28 cellular contexts compared by ENCODE assay signal in genomic region chr4:14787221-14787620, GRCh38.
"Had no signal": no experiment of that assay in that cellular context is flagged by ENCODE, and none has a peak within 500 bp of the region (broad histone marks: within the 10 kb centered on the region; RNA-seq: fewer than 3 reads in every experiment).

No MANE protein-coding gene starts in this region.

- H3K36me3 ChIP-seq: ascending aorta, breast epithelium, cardiac muscle cell, colonic mucosa, gastrocnemius medialis, heart left ventricle had no signal

- DNase-seq: activated CD4-positive, CD25-positive, alpha-beta regulatory T cell; activated CD4-positive, CD25-positive, alpha-beta regulatory T cell treated with anti-CD3 and anti-CD28 coated beads, Interleukin-2, amount 50 U/mL, for 72 hours; activated CD8-positive, alpha-beta memory T cell treated with anti-CD3 and anti-CD28 coated beads, Interleukin-2, amount 10 ng/mL, durations not matched to agents 7 days and 5 days; activated CD8-positive, alpha-beta memory T cell treated with anti-CD3 and anti-CD28 coated beads, Interleukin-2, amount 50 U/mL, for 4 hours; activated CD8-positive, alpha-beta T cell treated with anti-CD3 and anti-CD28 coated beads, Interleukin-2, amount 10 ng/mL, durations not matched to agents 7 days and 5 days; activated effector memory CD4-positive, alpha-beta T cell treated with anti-CD3 and anti-CD28 coated beads, Interleukin-2, amount 50 U/mL, for 16 hours; activated naive CD8-positive, alpha-beta T cell treated with anti-CD3 and anti-CD28 coated beads for 36 hours; activated T-cell treated with anti-CD3 and anti-CD28 coated beads, Interleukin-2, amount 50 U/mL, for 1 hour; central memory CD4-positive, alpha-beta T cell; cerebellar nuclear complex; colonic mucosa; effector memory CD4-positive, alpha-beta T cell; foreskin keratinocyte; gastrocnemius medialis; glutamatergic neuron; heart left ventricle had no signal

- H3K4me1 ChIP-seq: ascending aorta, breast epithelium, colonic mucosa, gastrocnemius medialis, heart left ventricle had no signal

- H3K4me3 Mint-ChIP-seq: activated CD4-positive, alpha-beta memory T cell treated with anti-CD3 and anti-CD28 coated beads for 36 hours; activated CD4-positive, alpha-beta T cell treated with anti-CD3 and anti-CD28 coated beads for 36 hours; activated CD4-positive, alpha-beta T cell treated with anti-CD3 and anti-CD28 coated beads, Interleukin-2, amount 10 ng/mL, durations not matched to agents 24 days and 14 days; activated CD8-positive, alpha-beta memory T cell treated with anti-CD3 and anti-CD28 coated beads, Interleukin-2, amount 10 ng/mL, durations not matched to agents 7 days and 5 days; activated CD8-positive, alpha-beta T cell treated with anti-CD3 and anti-CD28 coated beads, Interleukin-2, amount 10 ng/mL, durations not matched to agents 7 days and 5 days; activated naive CD4-positive, alpha-beta T cell treated with anti-CD3 and anti-CD28 coated beads for 36 hours; activated naive CD4-positive, alpha-beta T cell treated with anti-CD3 and anti-CD28 coated beads, Interleukin-2, amount 50 U/mL, for 24 hours; activated naive CD8-positive, alpha-beta T cell treated with anti-CD3 and anti-CD28 coated beads for 36 hours; activated T-helper 1 cell treated with anti-CD3 and anti-CD28 coated beads, Interleukin-12 subunit alpha, Interleukin-12 subunit beta, Interleukin-2, Interleukin-4 antibody, amounts not matched to agents 30 ng/mL and 10 ng/mL and 1 ng/mL, durations not matched to agents 14 hours and 24 hours and 36 hours; brain; endodermal cell had no signal

- H3K36me3 Mint-ChIP-seq: activated CD8-positive, alpha-beta memory T cell treated with anti-CD3 and anti-CD28 coated beads, Interleukin-2, amount 10 ng/mL, durations not matched to agents 7 days and 5 days; activated naive CD4-positive, alpha-beta T cell treated with anti-CD3 and anti-CD28 coated beads, Interleukin-2, amount 50 U/mL, for 24 hours; activated naive CD8-positive, alpha-beta T cell treated with anti-CD3 and anti-CD28 coated beads for 36 hours; brain had no signal

- H3K27me3 Mint-ChIP-seq: activated CD4-positive, alpha-beta T cell treated with anti-CD3 and anti-CD28 coated beads, Interleukin-2, amount 10 ng/mL, durations not matched to agents 24 days and 14 days; activated CD8-positive, alpha-beta memory T cell treated with anti-CD3 and anti-CD28 coated beads, Interleukin-2, amount 10 ng/mL, durations not matched to agents 7 days and 5 days had no signal

- H3K27ac ChIP-seq: ascending aorta, breast epithelium, cardiac muscle cell, colonic mucosa, foreskin keratinocyte, gastrocnemius medialis, heart left ventricle had no signal

- H3K4me1 Mint-ChIP-seq: activated naive CD4-positive, alpha-beta T cell treated with anti-CD3 and anti-CD28 coated beads, Interleukin-2, amount 50 U/mL, for 24 hours; brain; endodermal cell had no signal

- H3K4me3 ChIP-seq: ascending aorta, breast epithelium, cardiac muscle cell, colonic mucosa, gastrocnemius medialis, heart left ventricle had no signal

- H3K9me3 Mint-ChIP-seq: activated naive CD4-positive, alpha-beta T cell treated with anti-CD3 and anti-CD28 coated beads, Interleukin-2, amount 50 U/mL, for 24 hours had no signal

- H3K27ac Mint-ChIP-seq: activated CD4-positive, alpha-beta memory T cell treated with anti-CD3 and anti-CD28 coated beads for 36 hours; activated CD4-positive, alpha-beta T cell treated with anti-CD3 and anti-CD28 coated beads for 36 hours; activated CD4-positive, alpha-beta T cell treated with anti-CD3 and anti-CD28 coated beads, Interleukin-2, amount 10 ng/mL, durations not matched to agents 24 days and 14 days; activated CD8-positive, alpha-beta memory T cell treated with anti-CD3 and anti-CD28 coated beads, Interleukin-2, amount 10 ng/mL, durations not matched to agents 7 days and 5 days; activated CD8-positive, alpha-beta T cell treated with anti-CD3 and anti-CD28 coated beads, Interleukin-2, amount 10 ng/mL, durations not matched to agents 7 days and 5 days; activated naive CD4-positive, alpha-beta T cell treated with anti-CD3 and anti-CD28 coated beads for 36 hours; activated naive CD4-positive, alpha-beta T cell treated with anti-CD3 and anti-CD28 coated beads, Interleukin-2, amount 50 U/mL, for 24 hours; activated naive CD8-positive, alpha-beta T cell treated with anti-CD3 and anti-CD28 coated beads for 36 hours; activated T-helper 1 cell treated with anti-CD3 and anti-CD28 coated beads, Interleukin-12 subunit alpha, Interleukin-12 subunit beta, Interleukin-2, Interleukin-4 antibody, amounts not matched to agents 30 ng/mL and 10 ng/mL and 1 ng/mL, durations not matched to agents 14 hours and 24 hours and 36 hours; activated T-helper 2 cell treated with anti-CD3 and anti-CD28 coated beads, Interferon-gamma antibody, Interleukin-2, Interleukin-4, amounts not matched to agents 10 μg/mL and 5 μg/mL and 100 μg/mL, durations not matched to agents 14 hours and 24 hours and 36 hours; brain; endodermal cell had no signal

- H3K9me3 ChIP-seq: colonic mucosa, gastrocnemius medialis had no signal

- H3K27me3 ChIP-seq: ascending aorta, breast epithelium, cardiac muscle cell, colonic mucosa, foreskin keratinocyte, gastrocnemius medialis, heart left ventricle had no signal
